In the genomic region with DNA sequence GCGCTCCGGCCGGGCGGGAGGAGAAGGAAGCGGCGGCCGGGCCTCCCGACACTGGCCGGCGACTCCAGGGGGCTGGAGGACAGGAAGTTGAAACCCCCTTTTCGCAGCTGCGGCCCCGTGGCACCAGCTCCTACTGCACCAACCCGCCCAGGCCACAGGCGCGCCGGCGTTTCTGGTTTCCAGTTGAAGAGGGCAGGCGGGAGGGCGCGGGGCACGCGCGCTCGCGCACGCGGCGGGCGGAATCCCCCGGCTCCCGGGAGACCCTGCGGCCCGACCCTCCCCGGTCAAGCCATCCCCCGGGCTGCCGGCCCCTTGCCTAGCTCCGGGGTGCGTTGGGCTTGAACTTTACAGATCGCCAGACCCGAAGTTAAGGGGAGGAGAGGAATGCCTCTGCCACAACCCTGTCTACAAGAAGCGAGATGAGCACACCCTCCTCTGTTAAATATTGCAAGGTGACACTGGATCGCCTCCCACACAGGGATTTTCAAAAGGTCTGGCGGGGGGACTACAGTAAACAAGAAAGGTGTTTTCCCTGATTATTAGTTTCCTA, we compare ENCODE assay signal across 1 cellular context.
A peak's percentile ranks its signal among the peaks of the same experiment; 100 is the strongest.
TF ChIP-seq lines count a peak whose summit lies in the region.

No MANE protein-coding gene starts in this region.

TF ChIP-seq in K562, 482 proteins besides CTCF, POLR2A, EP300 and RAD21 (continued from another document):
- peak; percentile 55; the same call in 1 of the 2 replicates for TF ChIP-seq ZFX (CRISPR knock-in tag; IDR thresholded peaks at IDR 0.05)
- TF ChIP-seq TRIM24 (IDR thresholded peaks at IDR 0.05) = no peak
